ENCODE assay signal across 29 cellular contexts in the genomic region with DNA sequence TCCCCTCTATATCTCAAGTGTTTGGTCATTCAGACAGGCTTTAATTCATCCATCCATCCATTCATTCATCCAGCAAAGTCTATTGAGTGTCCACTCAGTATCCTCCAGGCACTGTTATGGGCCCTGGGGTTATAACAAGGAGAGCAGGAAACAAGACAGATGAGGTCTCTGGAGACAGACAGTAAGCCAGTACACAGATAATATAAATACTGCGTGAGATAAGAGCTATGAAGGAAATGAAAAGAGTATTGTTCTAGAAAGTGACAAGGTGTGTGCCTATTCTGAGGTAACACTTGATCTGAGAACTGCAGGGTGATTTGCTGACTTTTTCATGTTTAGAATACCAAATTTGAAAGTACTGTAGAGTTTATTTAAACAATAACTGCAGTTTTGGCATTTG.
"Had no signal": no experiment of that assay in that cellular context is flagged by ENCODE, and none has a peak within 500 bp of the region (broad histone marks: within the 10 kb centered on the region; RNA-seq: fewer than 3 reads in every experiment).

No MANE protein-coding gene starts in this region.

- H3K4me3 Mint-ChIP-seq: natural killer cell; nephron; neural progenitor cell; stimulated activated effector memory CD8-positive, alpha-beta T cell treated with anti-CD3 and anti-CD28 coated beads, Interleukin-12 subunit alpha, Interleukin-12 subunit beta, amount 100 ng/mL, for 72 hours; stimulated activated naive B cell treated with anti-CD40 and anti-IgM and Interleukin-4, amounts not matched to agents 10 μg/mL and 1 μg/mL and 100 μg/mL, for 72 hours; stimulated activated naive CD8-positive, alpha-beta T cell treated with anti-CD3 and anti-CD28 coated beads, Interleukin-15, Interleukin-2, amounts not matched to agents 100 ng/mL and 50 ng/mL, for 24 hours; type B pancreatic cell had no signal

- ATAC-seq: natural killer cell; psoas muscle; right cardiac atrium; right lobe of liver; stimulated activated effector memory CD8-positive, alpha-beta T cell treated with anti-CD3 and anti-CD28 coated beads, Interleukin-12 subunit alpha, Interleukin-12 subunit beta, amount 100 ng/mL, for 72 hours; stimulated activated naive B cell treated with anti-CD40 and anti-IgM and Interleukin-4, amounts not matched to agents 10 μg/mL and 1 μg/mL and 100 μg/mL, for 72 hours; upper lobe of right lung had no signal

- H3K36me3 Mint-ChIP-seq: natural killer cell; stimulated activated effector memory CD8-positive, alpha-beta T cell treated with anti-CD3 and anti-CD28 coated beads, Interleukin-12 subunit alpha, Interleukin-12 subunit beta, amount 100 ng/mL, for 72 hours; stimulated activated naive B cell treated with anti-CD40 and anti-IgM and Interleukin-4, amounts not matched to agents 10 μg/mL and 1 μg/mL and 100 μg/mL, for 72 hours had no signal

- H3K27me3 Mint-ChIP-seq: progenitor cell of endocrine pancreas, type B pancreatic cell had no signal

- H3K4me1 Mint-ChIP-seq: natural killer cell; neural progenitor cell; stimulated activated effector memory CD8-positive, alpha-beta T cell treated with anti-CD3 and anti-CD28 coated beads, Interleukin-12 subunit alpha, Interleukin-12 subunit beta, amount 100 ng/mL, for 72 hours; stimulated activated naive B cell treated with anti-CD40 and anti-IgM and Interleukin-4, amounts not matched to agents 10 μg/mL and 1 μg/mL and 100 μg/mL, for 72 hours had no signal

- DNase-seq: natural killer cell; occipital lobe; ovary; posterior cingulate gyrus; psoas muscle; right cardiac atrium; right lobe of liver; sigmoid colon; small intestine; stimulated activated CD4-positive, alpha-beta T cell treated with anti-CD3 and anti-CD28 coated beads, Interleukin-15, amount 100 ng/mL, for 24 hours; stimulated activated CD4-positive, alpha-beta T cell treated with anti-CD3 and anti-CD28 coated beads, Interleukin-2, amount 100 ng/mL, for 24 hours; stimulated activated CD4-positive, alpha-beta T cell treated with anti-CD3 and anti-CD28 coated beads, Interleukin-2, amount 100 ng/mL, for 48 hours; stimulated activated CD4-positive, alpha-beta T cell treated with anti-CD3 and anti-CD28 coated beads, Interleukin-4, amount 100 ng/mL, for 24 hours; stimulated activated naive B cell treated with anti-CD40 and anti-IgM and Interleukin-4, amounts not matched to agents 10 μg/mL and 1 μg/mL and 100 μg/mL, for 72 hours; stimulated activated naive CD4-positive, alpha-beta T cell treated with Interleukin-2 at 50 U/mL for 16 hours; stomach; thyroid gland; transverse colon; upper lobe of right lung had no signal

- H3K79me2 ChIP-seq: parathyroid adenoma had no signal

- H3K27ac Mint-ChIP-seq: natural killer cell; nephron; neural progenitor cell; progenitor cell of endocrine pancreas; stimulated activated effector memory CD8-positive, alpha-beta T cell treated with anti-CD3 and anti-CD28 coated beads, Interleukin-12 subunit alpha, Interleukin-12 subunit beta, amount 100 ng/mL, for 72 hours; stimulated activated naive B cell treated with anti-CD40 and anti-IgM and Interleukin-4, amounts not matched to agents 10 μg/mL and 1 μg/mL and 100 μg/mL, for 72 hours; stimulated activated naive CD8-positive, alpha-beta T cell treated with anti-CD3 and anti-CD28 coated beads, Interleukin-15, Interleukin-2, amounts not matched to agents 100 ng/mL and 50 ng/mL, for 24 hours; type B pancreatic cell had no signal

- H2AFZ ChIP-seq: neural progenitor cell, parathyroid adenoma had no signal

- H3K4me1 ChIP-seq: neural progenitor cell, parathyroid adenoma, sigmoid colon, stomach, thyroid gland, upper lobe of right lung, vagina had no signal

- H3K9me3 ChIP-seq: ovary, psoas muscle, right lobe of liver, sigmoid colon, stomach, thoracic aorta, thyroid gland, transverse colon, upper lobe of right lung, vagina had no signal

- H3K9ac ChIP-seq: neural progenitor cell, parathyroid adenoma had no signal

- H3K36me3 ChIP-seq: neural progenitor cell, ovary, right lobe of liver, sigmoid colon, stomach, thoracic aorta, thyroid gland, transverse colon, upper lobe of right lung, vagina had no signal

- H3K27me3 ChIP-seq: neural progenitor cell, ovary, right lobe of liver, sigmoid colon, stomach, thyroid gland, transverse colon, upper lobe of right lung, vagina had no signal

- H3K9me3 Mint-ChIP-seq: natural killer cell; stimulated activated effector memory CD8-positive, alpha-beta T cell treated with anti-CD3 and anti-CD28 coated beads, Interleukin-12 subunit alpha, Interleukin-12 subunit beta, amount 100 ng/mL, for 72 hours; stimulated activated naive CD8-positive, alpha-beta T cell treated with anti-CD3 and anti-CD28 coated beads, Interleukin-15, Interleukin-2, amounts not matched to agents 100 ng/mL and 50 ng/mL, for 24 hours had no signal

- H3K4me2 ChIP-seq: neural progenitor cell had no signal

- H3K27ac ChIP-seq: neural progenitor cell, ovary, parathyroid adenoma, psoas muscle, right lobe of liver, sigmoid colon, stomach, thoracic aorta, thyroid gland, upper lobe of right lung, vagina had no signal

- H3K4me3 ChIP-seq: neural progenitor cell, ovary, psoas muscle, right lobe of liver, sigmoid colon, stomach, thoracic aorta, thyroid gland, transverse colon, upper lobe of right lung, vagina had no signal

- FAIRE-seq: small intestine, urothelium cell line had no signal
